9 cellular contexts compared by ENCODE assay signal in genomic region chrX:11423362-11423818, GRCh38.
DNase-seq lines count a peak whose midpoint lies in the region; ATAC-seq, FAIRE-seq and TF ChIP-seq lines count a peak whose summit lies in the region.
"Had no signal": no experiment of that assay in that cellular context is flagged by ENCODE, and none has a peak within 500 bp of the region (broad histone marks: within the 10 kb centered on the region; RNA-seq: fewer than 3 reads in every experiment).

No MANE protein-coding gene starts in this region.

- DNase-seq in GM18507 (ENCODE audit: extremely low spot score, insufficient read length, low read depth) (no peak), NOMO-1 (lab: John Stamatoyannopoulos, UW; ENCODE audit: unreplicated experiment in 2 of 2) (peak; percentile 36 to 57), heart left ventricle (peak in 3 of 5 donors; percentile 25 to 47 (median 29)), testis (no peak), NCI-H69 (lab: John Stamatoyannopoulos, UW) (no peak), cerebellar cortex (ENCODE audit: low spot score) (no peak)
- DNase-seq in activated CD8-positive, alpha-beta T cell treated with anti-CD3 and anti-CD28 coated beads, Interleukin-2, amount 10 ng/mL, durations not matched to agents 7 days and 5 days = no peak

- H3K27ac ChIP-seq in heart left ventricle (peak overlapping the region in 6 of 12 donors; percentile 33 to 56 (median 44)), testis (no peak overlapping the region)
- H3K27ac ChIP-seq: body of pancreas had no signal

- H3K27me3 ChIP-seq in heart left ventricle (no peaks in the 10 kb centered on the region), testis (no peaks in the 10 kb centered on the region)
- H3K27me3 ChIP-seq: body of pancreas had no signal

- FAIRE-seq in GM18507 (lab: Jason Lieb, UNC) = peak; percentile 89

- H3K9me3 ChIP-seq in heart left ventricle (no peaks in the 10 kb centered on the region), testis (no peaks in the 10 kb centered on the region)
- H3K9me3 ChIP-seq: body of pancreas had no signal

- no peak for TF ChIP-seq CTCF in heart left ventricle (IDR thresholded peaks at IDR 0.05)
- TF ChIP-seq CTCF in testis (IDR thresholded peaks at IDR 0.05) = no peak

- peaks cover 15% of the 10 kb centered on the region for H3K27me3 Mint-ChIP-seq in activated CD8-positive, alpha-beta T cell treated with anti-CD3 and anti-CD28 coated beads, Interleukin-2, amount 10 ng/mL, durations not matched to agents 7 days and 5 days (ENCODE audit: low read depth)

- H3K36me3 ChIP-seq in heart left ventricle (no peaks in the 10 kb centered on the region), testis (ENCODE audit: low read depth, missing control alignments) (no peaks in the 10 kb centered on the region)

- no peaks in the 10 kb centered on the region for H3K9me3 Mint-ChIP-seq in activated CD8-positive, alpha-beta T cell treated with anti-CD3 and anti-CD28 coated beads, Interleukin-2, amount 10 ng/mL, durations not matched to agents 7 days and 5 days (ENCODE audit: insufficient read depth)

- H3K4me3 ChIP-seq in heart left ventricle (no peak overlapping the region), testis (no peak overlapping the region)
- H3K4me3 ChIP-seq: body of pancreas had no signal

- POLR2A ChIA-PET in activated CD8-positive, alpha-beta T cell treated with anti-CD3 and anti-CD28 coated beads, Interleukin-2, amount 10 ng/mL, durations not matched to agents 7 days and 5 days (lab: Charles Lee) = no interaction called here

- peaks cover 0 to 8% (median 0%) of the 10 kb centered on the region in 12 donors for H3K4me1 ChIP-seq in heart left ventricle
- no peaks in the 10 kb centered on the region for H3K4me1 ChIP-seq in testis
- H3K4me1 ChIP-seq: body of pancreas had no signal

- H3K4me3 Mint-ChIP-seq in activated CD8-positive, alpha-beta T cell treated with anti-CD3 and anti-CD28 coated beads, Interleukin-2, amount 10 ng/mL, durations not matched to agents 7 days and 5 days = no peak overlapping the region

- ATAC-seq in HG02610 (IDR thresholded peaks at IDR 0.05; ENCODE audit: unreplicated experiment) (peak; percentile 76), heart left ventricle (peak in 3 of 4 donors; percentile 67 to 79 (median 74))
- ATAC-seq in activated CD8-positive, alpha-beta T cell treated with anti-CD3 and anti-CD28 coated beads, Interleukin-2, amount 10 ng/mL, durations not matched to agents 7 days and 5 days = no peak
- ATAC-seq: body of pancreas had no signal

- intact Hi-C loops in heart left ventricle (cut with DNase I) (no loop called here), testis (cut with DNase I; ENCODE audit: low total_unique reads) (no loop called here)

- no peak overlapping the region for H3K27ac Mint-ChIP-seq in activated CD8-positive, alpha-beta T cell treated with anti-CD3 and anti-CD28 coated beads, Interleukin-2, amount 10 ng/mL, durations not matched to agents 7 days and 5 days

- WGBS in heart left ventricle, 4 donors = 83 to 100% (median 95%) methylated on average over 1 of the region's 1 CpG
- 86 to 100% methylated on average over 1 of the region's 1 CpG for WGBS in testis, 2 donors

- CTCF ChIA-PET in activated CD8-positive, alpha-beta T cell treated with anti-CD3 and anti-CD28 coated beads, Interleukin-2, amount 10 ng/mL, durations not matched to agents 7 days and 5 days (lab: Charles Lee) = no interaction called here

- peaks cover 4% of the 10 kb centered on the region for H3K4me1 Mint-ChIP-seq in activated CD8-positive, alpha-beta T cell treated with anti-CD3 and anti-CD28 coated beads, Interleukin-2, amount 10 ng/mL, durations not matched to agents 7 days and 5 days (ENCODE audit: low read depth)

- peak in 1 of 2 donors; percentile 12 for TF ChIP-seq POLR2A in heart left ventricle (IDR thresholded peaks at IDR 0.05)
- TF ChIP-seq POLR2A in testis (IDR thresholded peaks at IDR 0.05) = no peak

- H3K36me3 Mint-ChIP-seq in activated CD8-positive, alpha-beta T cell treated with anti-CD3 and anti-CD28 coated beads, Interleukin-2, amount 10 ng/mL, durations not matched to agents 7 days and 5 days (ENCODE audit: low read depth) = no peaks in the 10 kb centered on the region

Comparison
In these comparisons a context has a peak if more than half of its experiments do, and no peak if none do; other contexts are left out.
1. DNase-seq: peak in NOMO-1 (2 of 2) and heart left ventricle (3 of 5); none in GM18507 (single experiment), activated CD8-positive, alpha-beta T cell treated with anti-CD3 and anti-CD28 coated beads, Interleukin-2, amount 10 ng/mL, durations not matched to agents 7 days and 5 days (single experiment), testis (single experiment), NCI-H69 (single experiment) and cerebellar cortex (single experiment).